In genomic region chr12:93025145-93026103, GRCh38 we compare ENCODE assay signal across 8 cellular contexts.
DNase-seq lines count a peak whose midpoint lies in the region; ATAC-seq and TF ChIP-seq lines count a peak whose summit lies in the region.

No MANE protein-coding gene starts in this region.

- POLR2A ChIA-PET in naive thymus-derived CD4-positive, alpha-beta T cell (lab: Charles Lee), result no interaction called here

- no peaks in the 10 kb centered on the region for H3K27me3 ChIP-seq in colonic mucosa
- H3K27me3 ChIP-seq in naive thymus-derived CD4-positive, alpha-beta T cell (ENCODE audit: control insufficient read depth in 2 of 2, insufficient read depth in 2 of 2, low read length in 2 of 2), result no peaks in the 10 kb centered on the region

- no peak overlapping the region for H3K27ac ChIP-seq in colonic mucosa
- no peak overlapping the region for H3K27ac ChIP-seq in naive thymus-derived CD4-positive, alpha-beta T cell (ENCODE audit: low read depth, low read length)
- H3K27ac ChIP-seq in coronary artery, result no peak overlapping the region

- peaks cover 4% of the 10 kb centered on the region for H3K4me1 ChIP-seq in colonic mucosa
- H3K4me1 ChIP-seq in naive thymus-derived CD4-positive, alpha-beta T cell (ENCODE audit: control insufficient read depth in 2 of 2, insufficient read depth in 2 of 2, low read length in 2 of 2), result no peaks in the 10 kb centered on the region

- no peaks in the 10 kb centered on the region for H3K36me3 Mint-ChIP-seq in naive thymus-derived CD4-positive, alpha-beta T cell
- H3K36me3 Mint-ChIP-seq in activated naive CD4-positive, alpha-beta T cell treated with anti-CD3 and anti-CD28 coated beads, Interleukin-2, amount 10 ng/mL, durations not matched to agents 7 days and 5 days, result no peaks in the 10 kb centered on the region

- intact Hi-C loops in colonic mucosa (cut with DNase I), result loop anchor here (10.0 kb wide), 1 partner anchor 139 kb away; no protein-coding TSS in a partner anchor
- intact Hi-C loops in naive thymus-derived CD4-positive, alpha-beta T cell (cut with micrococcal nuclease), result loop anchor here (1.0 to 5.0 kb wide), 4 partner anchors 371 to 1077 kb away; no protein-coding TSS in a partner anchor

- H3K4me3 ChIP-seq in colonic mucosa, result no peak overlapping the region
- H3K4me3 ChIP-seq in naive thymus-derived CD4-positive, alpha-beta T cell (ENCODE audit: low read length), result no peak overlapping the region
- no peak overlapping the region for H3K4me3 ChIP-seq in coronary artery

- CTCF ChIA-PET in naive thymus-derived CD4-positive, alpha-beta T cell (lab: Charles Lee), result no interaction called here
- CTCF ChIA-PET in activated naive CD4-positive, alpha-beta T cell treated with anti-CD3 and anti-CD28 coated beads, Interleukin-2, amount 10 ng/mL, durations not matched to agents 7 days and 5 days (lab: Charles Lee), result no interaction called here

- DNase-seq in SIG-M5 treated with dmso at 0.1 percent for 504 hours (lab: John Stamatoyannopoulos, UW; ENCODE audit: unreplicated experiment), result peak; percentile 77
- DNase-seq in SIG-M5 (lab: John Stamatoyannopoulos, UW), result no peak
- peak; percentile 68 for DNase-seq in NCI-H69 (lab: John Stamatoyannopoulos, UW)
- DNase-seq in colonic mucosa, result no peak
- peak in 3 of 9 donors; percentile 2 to 15 (median 4) for DNase-seq in naive thymus-derived CD4-positive, alpha-beta T cell
- DNase-seq in activated naive CD4-positive, alpha-beta T cell treated with anti-CD3 and anti-CD28 coated beads, Interleukin-2, amount 10 ng/mL, durations not matched to agents 7 days and 5 days, result no peak
- no peak for DNase-seq in coronary artery (ENCODE audit: low spot score)

- no peak overlapping the region for H3K9ac ChIP-seq in colonic mucosa (ENCODE audit: low read depth in 2 of 2, low read length in 2 of 2)

- H3K9me3 ChIP-seq in colonic mucosa, result no peaks in the 10 kb centered on the region
- no peaks in the 10 kb centered on the region for H3K9me3 ChIP-seq in naive thymus-derived CD4-positive, alpha-beta T cell (ENCODE audit: control insufficient read depth in 2 of 3, low read length in 3 of 3)

- ATAC-seq in HG02763 (IDR thresholded peaks at IDR 0.05; ENCODE audit: unreplicated experiment), result peak; percentile 53
- ATAC-seq in naive thymus-derived CD4-positive, alpha-beta T cell, result peak; percentile 56

- peak; percentile 25 for TF ChIP-seq CTCF in colonic mucosa (IDR thresholded peaks at IDR 0.05)
- no peak for TF ChIP-seq CTCF in coronary artery (IDR thresholded peaks at IDR 0.05)

- H3K9me3 Mint-ChIP-seq in naive thymus-derived CD4-positive, alpha-beta T cell, result no peaks in the 10 kb centered on the region
- H3K9me3 Mint-ChIP-seq in activated naive CD4-positive, alpha-beta T cell treated with anti-CD3 and anti-CD28 coated beads, Interleukin-2, amount 10 ng/mL, durations not matched to agents 7 days and 5 days, result no peaks in the 10 kb centered on the region

- H3K27me3 Mint-ChIP-seq in naive thymus-derived CD4-positive, alpha-beta T cell, result peaks cover 0 to 3% (median 0%) of the 10 kb centered on the region in 5 donors
- peaks cover 3% of the 10 kb centered on the region for H3K27me3 Mint-ChIP-seq in activated naive CD4-positive, alpha-beta T cell treated with anti-CD3 and anti-CD28 coated beads, Interleukin-2, amount 10 ng/mL, durations not matched to agents 7 days and 5 days

- H3K27ac Mint-ChIP-seq in naive thymus-derived CD4-positive, alpha-beta T cell, result no peak overlapping the region
- H3K27ac Mint-ChIP-seq in activated naive CD4-positive, alpha-beta T cell treated with anti-CD3 and anti-CD28 coated beads, Interleukin-2, amount 10 ng/mL, durations not matched to agents 7 days and 5 days, result no peak overlapping the region

- no peak overlapping the region for H3K4me3 Mint-ChIP-seq in naive thymus-derived CD4-positive, alpha-beta T cell
- no peak overlapping the region for H3K4me3 Mint-ChIP-seq in activated naive CD4-positive, alpha-beta T cell treated with anti-CD3 and anti-CD28 coated beads, Interleukin-2, amount 10 ng/mL, durations not matched to agents 7 days and 5 days

- H3K4me1 Mint-ChIP-seq in naive thymus-derived CD4-positive, alpha-beta T cell, result no peaks in the 10 kb centered on the region
- H3K4me1 Mint-ChIP-seq in activated naive CD4-positive, alpha-beta T cell treated with anti-CD3 and anti-CD28 coated beads, Interleukin-2, amount 10 ng/mL, durations not matched to agents 7 days and 5 days, result no peaks in the 10 kb centered on the region

- no peaks in the 10 kb centered on the region for H3K36me3 ChIP-seq in colonic mucosa
- H3K36me3 ChIP-seq in naive thymus-derived CD4-positive, alpha-beta T cell (ENCODE audit: control insufficient read depth in 2 of 3, insufficient read depth in 3 of 3, low read length in 3 of 3), result no peaks in the 10 kb centered on the region

Comparison
In these comparisons a context has a peak if more than half of its experiments do, and no peak if none do; other contexts are left out.
1. DNase-seq: peak in SIG-M5 treated with dmso at 0.1 percent for 504 hours (single experiment) and NCI-H69 (single experiment); none in SIG-M5 (single experiment), colonic mucosa (single experiment), activated naive CD4-positive, alpha-beta T cell treated with anti-CD3 and anti-CD28 coated beads, Interleukin-2, amount 10 ng/mL, durations not matched to agents 7 days and 5 days (single experiment) and coronary artery (single experiment).